ENCODE assay signal across 8 cellular contexts in genomic region chr1:21280011-21280471, GRCh38. TPM values are rescaled to one million over a fixed set of nuclear protein-coding genes. Genes with fewer than 3 reads are reported as not detected.
DNase-seq lines count a peak whose midpoint lies in the region; ATAC-seq and TF ChIP-seq lines count a peak whose summit lies in the region.

No MANE protein-coding gene starts in this region.

- no peaks in the 10 kb centered on the region for H3K9me3 ChIP-seq in BLaER1
- no peaks in the 10 kb centered on the region for H3K9me3 ChIP-seq in esophagus (ENCODE audit: control insufficient read depth in 2 of 2, insufficient read depth in 1 of 2, low read depth in 1 of 2, low read length in 1 of 2)

- H3K27ac ChIP-seq in BLaER1 (peak overlapping the region; percentile 44; the same call in 1 of the 2 replicates), esophagus (ENCODE audit: low read depth in 2 of 2, low read length in 1 of 2) (peak overlapping the region; percentile 61 to 73)

- H3K4me1 Mint-ChIP-seq in T-cell, result peaks cover 51 to 64% (median 52%) of the 10 kb centered on the region in 3 donors
- H3K4me1 Mint-ChIP-seq in neural crest cell, result peaks cover 51% of the 10 kb centered on the region

- 0 out of 2 replicates have a peak, but pooled peaks cover 4% of the 10 kb centered on the region for H4K20me1 ChIP-seq in BLaER1

- in situ Hi-C loops in ACHN (cut with HindIII; ENCODE audit: low pct_ligation_motif_present, low pct_unique_long_range_greater_than_20kb, low sequenced_read_pairs), result no loop called here

- DNase-seq in T-cell, result peak in 3 of 34 experiments; percentile 12 to 39 (median 26)
- DNase-seq in neural crest cell (ENCODE audit: low read depth, low spot score), result no peak
- DNase-seq in ACHN, result no peak
- no peak for DNase-seq in NAMALWA (ENCODE audit: low spot score)

- H3K9me3 Mint-ChIP-seq in T-cell (no peaks in the 10 kb centered on the region), neural crest cell (no peaks in the 10 kb centered on the region)

- H3K36me3 ChIP-seq in BLaER1, result no peaks in the 10 kb centered on the region
- peaks cover 0 to 3% of the 10 kb centered on the region in 2 donors for H3K36me3 ChIP-seq in esophagus (ENCODE audit: control insufficient read depth in 2 of 2, insufficient read depth in 2 of 2, low read length in 1 of 2)

- H3K4me3 Mint-ChIP-seq in T-cell (peak overlapping the region; percentile 37 to 83 (median 70)), neural crest cell (no peak overlapping the region)

- 39 to 45% methylated on average over 5 of the region's 5 CpGs for WGBS in esophagus, 2 donors

- no peak for TF ChIP-seq CTCF in neural crest cell (conservative IDR thresholded peaks at IDR 0.05)

- POLR2A ChIA-PET in T-cell (lab: Charles Lee), result interaction anchor here in 1 of 2 donors (0.6 kb wide), 1 partner anchor 11 kb away, joined by 3 read pairs; no protein-coding TSS in a partner anchor

- ATAC-seq in T-cell (replicated peaks in 1 of 4) (peak; percentile 67 to 91 (median 76)), GM21423 (IDR thresholded peaks at IDR 0.05; ENCODE audit: unreplicated experiment) (no peak), HG03342 (IDR thresholded peaks at IDR 0.05; ENCODE audit: unreplicated experiment) (no peak)

- peak overlapping the region; percentile 53 for H3K4me2 ChIP-seq in BLaER1

- H3K4me3 ChIP-seq in BLaER1, result no peak overlapping the region
- no peak overlapping the region for H3K4me3 ChIP-seq in esophagus (ENCODE audit: low read depth in 1 of 2, low read length in 2 of 2)

- no peak overlapping the region for H3K9ac ChIP-seq in BLaER1

- CTCF ChIA-PET in T-cell (lab: Charles Lee), result interaction anchor here in 1 of 2 donors (0.8 to 1.5 kb wide), 3 partner anchors 9 to 88 kb away, joined by 3 to 8 read pairs (median 4); no protein-coding TSS in a partner anchor

- H3K27ac Mint-ChIP-seq in T-cell (peak overlapping the region; percentile 98), neural crest cell (ENCODE audit: unreplicated experiment) (peak overlapping the region; percentile 83)

- H3K27me3 Mint-ChIP-seq in T-cell (no peaks in the 10 kb centered on the region), neural crest cell (ENCODE audit: low read depth) (no peaks in the 10 kb centered on the region)

- H3K36me3 Mint-ChIP-seq in T-cell (peaks cover 35% of the 10 kb centered on the region), neural crest cell (ENCODE audit: low read depth) (no peaks in the 10 kb centered on the region)

- H3K4me1 ChIP-seq in BLaER1, result peaks cover 40% of the 10 kb centered on the region
- peaks cover 11 to 24% of the 10 kb centered on the region in 2 donors for H3K4me1 ChIP-seq in esophagus (ENCODE audit: control insufficient read depth in 2 of 2, insufficient read depth in 2 of 2, low read length in 1 of 2)

- H3K27me3 ChIP-seq in BLaER1, result no peaks in the 10 kb centered on the region
- no peaks in the 10 kb centered on the region for H3K27me3 ChIP-seq in esophagus (ENCODE audit: control insufficient read depth in 1 of 2, insufficient read depth in 2 of 2, low read length in 2 of 2)

RNA-seq across cellular contexts. Expression of gene ECE1, which starts 10.2 kb away (rescaled TPM):
- 10 to 100 TPM; 81.0 to 94.5 (median 87.1) TPM for total RNA-seq in T-cell
- 10 to 100 TPM; 12.4 to 14.2 TPM for polyA plus RNA-seq in esophagus
- 38.3 and 40.3 TPM in 2 replicates for total RNA-seq in neural crest cell

Comparison
In these comparisons a context has a peak if more than half of its experiments do, and no peak if none do; other contexts are left out.
1. ATAC-seq: peak in T-cell (4 of 4); none in GM21423 (single experiment) and HG03342 (single experiment).